16 cellular contexts compared by ENCODE assay signal in genomic region chr1:161066694-161067093, GRCh38. TPM values are rescaled to one million over a fixed set of nuclear protein-coding genes. Genes with fewer than 3 reads are reported as not detected.
A peak's percentile ranks its signal among the peaks of the same experiment; 100 is the strongest.
DNase-seq lines count a peak whose midpoint lies in the region; ATAC-seq lines count a peak whose summit lies in the region.
"Had no signal": no experiment of that assay in that cellular context is flagged by ENCODE, and none has a peak within 500 bp of the region (broad histone marks: within the 10 kb centered on the region; RNA-seq: fewer than 3 reads in every experiment).

No MANE protein-coding gene starts in this region.

- DNase-seq in stimulated activated CD4-positive, alpha-beta T cell treated with anti-CD3 and anti-CD28 coated beads, Interleukin-15, amount 100 ng/mL, for 24 hours, result peak; percentile 28
- no peak for DNase-seq in stimulated activated CD4-positive, alpha-beta T cell treated with anti-CD3 and anti-CD28 coated beads, Interleukin-2, amount 100 ng/mL, for 48 hours
- peak in 1 of 34 experiments; percentile 27 for DNase-seq in T-cell
- no peak for DNase-seq in activated naive CD8-positive, alpha-beta T cell treated with anti-CD3 and anti-CD28 coated beads, Interleukin-2, amount 50 U/mL, for 24 hours
- no peak for DNase-seq in sciatic nerve (ENCODE audit: low spot score)
- no peak for DNase-seq in NCI-H526 treated with DMSO at 0.1 percent for 48 hours (lab: John Stamatoyannopoulos, UW)
- DNase-seq: DMS 273 treated with DMSO at 0.1 percent for 48 hours, foreskin keratinocyte, GM23248, left ventricle myocardium inferior, NCI-H2081 treated with DMSO at 0.1 percent for 48 hours, NCI-H774 had no signal

- peak overlapping the region; percentile 87 to 99 for H3K27ac Mint-ChIP-seq in T-cell
- H3K27ac Mint-ChIP-seq in activated naive CD8-positive, alpha-beta T cell treated with anti-CD3 and anti-CD28 coated beads, Interleukin-2, amount 50 U/mL, for 24 hours, result peak overlapping the region; percentile 97
- H3K27ac Mint-ChIP-seq in stimulated activated memory B cell treated with anti-CD40 and anti-IgM and Interleukin-4, amounts not matched to agents 10 μg/mL and 1 μg/mL and 100 μg/mL, for 72 hours, result peak overlapping the region; percentile 94
- H3K27ac Mint-ChIP-seq: nephron had no signal

- H3K4me3 Mint-ChIP-seq in T-cell, result peak overlapping the region; percentile 99 to 100 (median 100)
- H3K4me3 Mint-ChIP-seq in activated naive CD8-positive, alpha-beta T cell treated with anti-CD3 and anti-CD28 coated beads, Interleukin-2, amount 50 U/mL, for 24 hours, result peak overlapping the region; percentile 99
- H3K4me3 Mint-ChIP-seq in stimulated activated memory B cell treated with anti-CD40 and anti-IgM and Interleukin-4, amounts not matched to agents 10 μg/mL and 1 μg/mL and 100 μg/mL, for 72 hours, result peak overlapping the region; percentile 93
- H3K4me3 Mint-ChIP-seq: nephron had no signal

- CTCF ChIA-PET in T-cell (lab: Charles Lee), result interaction anchor here (0.5 to 1.4 kb wide), 4 partner anchors 21 to 73 kb away, joined by 3 to 7 read pairs (median 4); partner anchors contain the start of gene USF1 (in 1 of the 2)

- POLR2A ChIA-PET in T-cell (lab: Charles Lee), result interaction anchor here in 1 of 2 donors (0.5 kb wide), 1 partner anchor 50 kb away, joined by 4 read pairs; no protein-coding TSS in a partner anchor

- intact Hi-C loops in sciatic nerve (cut with DNase I), result no loop called here

- H3K27me3 Mint-ChIP-seq in T-cell, result no peaks in the 10 kb centered on the region
- H3K27me3 Mint-ChIP-seq in activated naive CD8-positive, alpha-beta T cell treated with anti-CD3 and anti-CD28 coated beads, Interleukin-2, amount 50 U/mL, for 24 hours, result no peaks in the 10 kb centered on the region
- H3K27me3 Mint-ChIP-seq in stimulated activated memory B cell treated with anti-CD40 and anti-IgM and Interleukin-4, amounts not matched to agents 10 μg/mL and 1 μg/mL and 100 μg/mL, for 72 hours, result no peaks in the 10 kb centered on the region

- ATAC-seq in T-cell (replicated peaks in 1 of 4), result no peak
- peak; percentile 16 for ATAC-seq in activated naive CD8-positive, alpha-beta T cell treated with anti-CD3 and anti-CD28 coated beads, Interleukin-2, amount 50 U/mL, for 24 hours
- no peak for ATAC-seq in stimulated activated memory B cell treated with anti-CD40 and anti-IgM and Interleukin-4, amounts not matched to agents 10 μg/mL and 1 μg/mL and 100 μg/mL, for 72 hours
- ATAC-seq in GM21515 (IDR thresholded peaks at IDR 0.05; ENCODE audit: unreplicated experiment), result no peak
- no peak for ATAC-seq in sciatic nerve
- ATAC-seq: foreskin keratinocyte had no signal

- H3K4me1 Mint-ChIP-seq in T-cell, result peaks cover 79 to 91% (median 79%) of the 10 kb centered on the region in 3 donors
- H3K4me1 Mint-ChIP-seq in activated naive CD8-positive, alpha-beta T cell treated with anti-CD3 and anti-CD28 coated beads, Interleukin-2, amount 50 U/mL, for 24 hours, result peaks cover 82% of the 10 kb centered on the region
- H3K4me1 Mint-ChIP-seq in stimulated activated memory B cell treated with anti-CD40 and anti-IgM and Interleukin-4, amounts not matched to agents 10 μg/mL and 1 μg/mL and 100 μg/mL, for 72 hours, result peaks cover 72% of the 10 kb centered on the region
- H3K4me1 Mint-ChIP-seq: nephron had no signal

- no peaks in the 10 kb centered on the region for H3K9me3 Mint-ChIP-seq in T-cell
- H3K9me3 Mint-ChIP-seq in activated naive CD8-positive, alpha-beta T cell treated with anti-CD3 and anti-CD28 coated beads, Interleukin-2, amount 50 U/mL, for 24 hours, result no peaks in the 10 kb centered on the region
- no peaks in the 10 kb centered on the region for H3K9me3 Mint-ChIP-seq in stimulated activated memory B cell treated with anti-CD40 and anti-IgM and Interleukin-4, amounts not matched to agents 10 μg/mL and 1 μg/mL and 100 μg/mL, for 72 hours
- H3K9me3 Mint-ChIP-seq: nephron had no signal

- H3K36me3 Mint-ChIP-seq in T-cell, result peaks cover 29% of the 10 kb centered on the region
- H3K36me3 Mint-ChIP-seq in activated naive CD8-positive, alpha-beta T cell treated with anti-CD3 and anti-CD28 coated beads, Interleukin-2, amount 50 U/mL, for 24 hours (ENCODE audit: low read depth), result peaks cover 40% of the 10 kb centered on the region
- H3K36me3 Mint-ChIP-seq in stimulated activated memory B cell treated with anti-CD40 and anti-IgM and Interleukin-4, amounts not matched to agents 10 μg/mL and 1 μg/mL and 100 μg/mL, for 72 hours, result peaks cover 50% of the 10 kb centered on the region

RNA-seq across cellular contexts. Expression of gene ARHGAP30, which starts 3.0 kb away (rescaled TPM):
- total RNA-seq in T-cell (100 to 1,000 TPM; 193 to 299 (median 279) TPM), sciatic nerve (13.7 TPM)
- total RNA-seq: foreskin keratinocyte, GM23248 had no signal

RNA-seq across cellular contexts. Expression of gene USF1, which starts 20.9 kb away (rescaled TPM):
- 10 to 100 TPM; 65.4 to 96.1 (median 92.2) TPM for total RNA-seq in T-cell
- total RNA-seq in sciatic nerve, result 58.0 TPM

RNA-seq across cellular contexts. Expression of gene NECTIN4, which starts 22.7 kb away (rescaled TPM):
- total RNA-seq in T-cell, result under 1 TPM in 1 of 5 donors, not detected in 4; 0.06 TPM
- total RNA-seq in sciatic nerve, result 0.09 TPM
- total RNA-seq: cardiac septum, left ventricle myocardium inferior had no signal

RNA-seq across cellular contexts. Expression of gene TSTD1, which starts 27.9 kb away (rescaled TPM):
- 100 to 1,000 TPM in 2 of 5 donors, 10 to 100 TPM in 3; 39.9 to 130 (median 94.8) TPM for total RNA-seq in T-cell
- 13.1 TPM for total RNA-seq in sciatic nerve
- total RNA-seq: GM23248 had no signal

RNA-seq across cellular contexts. Expression of gene KLHDC9, which starts 31.5 kb away (rescaled TPM):
- 1 to 10 TPM in 1 of 5 donors, under 1 TPM in 2, not detected in 2; 0.82 to 1.6 (median 0.86) TPM for total RNA-seq in T-cell
- 6.6 TPM for total RNA-seq in sciatic nerve

Comparison
In these comparisons a context has a peak if more than half of its experiments do, and no peak if none do; other contexts are left out.
1. RNA of gene ARHGAP30, which starts 3.0 kb away (total RNA-seq): 193 to 299 TPM in T-cell; 13.7 TPM in sciatic nerve (single experiment); every median in the first group is over 10 times any median in the second.
2. Peak in every context shown above with its lines, with median percentiles within 50 percentile points of each other: H3K27ac Mint-ChIP-seq and H3K4me3 Mint-ChIP-seq.